In the genomic region with DNA sequence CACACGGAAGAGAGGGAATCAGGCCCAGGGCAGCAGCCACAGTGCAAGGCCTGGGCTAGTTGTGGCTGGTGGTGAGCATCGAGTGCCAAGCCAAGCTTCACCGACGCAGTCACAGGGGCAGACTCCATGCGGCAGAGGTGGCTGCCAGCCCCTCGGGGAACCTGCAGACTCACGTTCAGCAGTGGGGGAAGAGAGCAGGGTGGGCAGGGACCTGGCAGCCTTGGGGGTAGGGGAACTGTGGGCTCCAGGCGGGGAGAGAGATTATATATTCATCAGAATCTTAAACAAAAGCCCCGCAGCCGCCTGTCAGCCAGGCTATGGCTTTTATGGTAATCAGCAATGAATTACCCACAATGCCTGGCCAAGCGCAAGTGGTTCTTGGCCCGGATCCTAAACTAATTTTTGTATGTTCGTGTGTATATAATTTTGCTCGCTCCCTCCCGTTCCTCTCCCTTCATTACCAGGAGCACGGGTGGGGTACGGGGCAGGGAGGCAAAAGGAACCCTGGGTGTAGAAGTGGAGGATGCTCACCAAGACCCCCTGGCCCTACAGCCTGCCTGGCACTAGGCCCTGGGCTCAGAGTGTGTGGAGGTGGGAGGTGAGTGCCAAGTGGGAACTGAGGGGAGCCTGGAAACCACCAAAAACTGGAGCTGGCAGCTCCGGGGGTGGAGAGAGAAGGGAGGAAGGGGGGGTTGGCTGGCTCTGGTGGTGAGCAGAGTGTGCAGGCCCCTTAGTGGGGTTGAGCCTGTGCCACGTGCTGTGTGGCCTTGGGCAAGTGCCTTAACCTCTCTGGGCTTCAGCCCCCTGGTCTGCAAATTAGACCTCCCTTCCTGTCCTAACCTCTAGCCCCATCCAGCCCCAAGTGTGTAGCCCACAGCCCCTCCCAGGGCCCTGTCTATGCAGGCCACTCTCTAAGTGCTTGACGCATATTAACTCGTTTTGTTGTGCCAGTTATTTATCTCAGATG, we compare ENCODE assay signal across 8 cellular contexts. TPM values are rescaled to one million over a fixed set of nuclear protein-coding genes. Genes with fewer than 3 reads are reported as not detected.
DNase-seq lines count a peak whose midpoint lies in the region; ATAC-seq lines count a peak whose summit lies in the region.

No MANE protein-coding gene starts in this region.

- H3K4me1 Mint-ChIP-seq in T-helper 17 cell = no peaks in the 10 kb centered on the region

- H3K27me3 ChIP-seq in esophagus (ENCODE audit: control insufficient read depth in 1 of 2, insufficient read depth in 2 of 2, low read length in 2 of 2) = no peaks in the 10 kb centered on the region

- WGBS in esophagus, 2 donors = 22 to 36% methylated on average over 21 of the region's 21 CpGs

- peak overlapping the region; percentile 78 to 89 for H3K27ac ChIP-seq in esophagus (ENCODE audit: low read depth in 2 of 2, low read length in 1 of 2)

- H3K4me1 ChIP-seq in esophagus (ENCODE audit: control insufficient read depth in 2 of 2, insufficient read depth in 2 of 2, low read length in 1 of 2) = peaks cover 2 to 6% of the 10 kb centered on the region in 2 donors

- no peaks in the 10 kb centered on the region for H3K36me3 ChIP-seq in esophagus (ENCODE audit: control insufficient read depth in 2 of 2, insufficient read depth in 2 of 2, low read length in 1 of 2)

- H3K4me3 ChIP-seq in esophagus (ENCODE audit: low read depth in 1 of 2, low read length in 2 of 2) = peak overlapping the region in 1 of 2 donors; percentile 27

- no peaks in the 10 kb centered on the region for H3K36me3 Mint-ChIP-seq in T-helper 17 cell (ENCODE audit: low read depth)

- H3K27ac Mint-ChIP-seq in T-helper 17 cell = no peak overlapping the region

- H3K9me3 ChIP-seq in esophagus (ENCODE audit: control insufficient read depth in 2 of 2, insufficient read depth in 1 of 2, low read depth in 1 of 2, low read length in 1 of 2) (no peaks in the 10 kb centered on the region), T-helper 17 cell (ENCODE audit: control insufficient read depth, low read length, poor library complexity, severe bottlenecking) (no peaks in the 10 kb centered on the region)

- ATAC-seq in HG02870 (IDR thresholded peaks at IDR 0.05; ENCODE audit: unreplicated experiment) (no peak), T-helper 17 cell (no peak)

- no peak overlapping the region for H3K4me3 Mint-ChIP-seq in T-helper 17 cell

- DNase-seq in DMS 273 (lab: John Stamatoyannopoulos, UW; ENCODE audit: unreplicated experiment) (peak; percentile 94), NCI-H526 treated with DMSO at 0.1 percent for 48 hours (lab: John Stamatoyannopoulos, UW) (peak; percentile 31), nucleus accumbens (lab: John Stamatoyannopoulos, UW) (peak in 55 of 56 donors; percentile 25 to 90 (median 72)), NCI-H82 (lab: John Stamatoyannopoulos, UW) (no peak), T-helper 17 cell (no peak)
- DNase-seq in central memory CD4-positive, alpha-beta T cell = no peak

- H3K27me3 Mint-ChIP-seq in T-helper 17 cell = peaks cover 18% of the 10 kb centered on the region

RNA-seq across cellular contexts. Expression of gene PTPRS, which starts 31.9 kb away (rescaled TPM):
- 10 to 100 TPM; 11.3 to 18.3 TPM for polyA plus RNA-seq in esophagus
- total RNA-seq in T-helper 17 cell = 1 to 10 TPM; 1.2 to 2.9 TPM

Comparison
In these comparisons a context has a peak if more than half of its experiments do, and no peak if none do; other contexts are left out.
1. DNase-seq: peak in DMS 273 (single experiment), NCI-H526 treated with DMSO at 0.1 percent for 48 hours (single experiment) and nucleus accumbens (55 of 56); none in NCI-H82 (single experiment), T-helper 17 cell (0 of 3) and central memory CD4-positive, alpha-beta T cell (single experiment).